Comparison of ENCODE assay signal across 30 cellular contexts in genomic region chr13:26163812-26164211, GRCh38. TPM values are rescaled to one million over a fixed set of nuclear protein-coding genes. Genes with fewer than 3 reads are reported as not detected.
DNase-seq lines count a peak whose midpoint lies in the region; ATAC-seq, FAIRE-seq and TF ChIP-seq lines count a peak whose summit lies in the region.
"Had no signal": no experiment of that assay in that cellular context is flagged by ENCODE, and none has a peak within 500 bp of the region (broad histone marks: within the 10 kb centered on the region; RNA-seq: fewer than 3 reads in every experiment).

No MANE protein-coding gene starts in this region.

- no peaks in the 10 kb centered on the region for H4K20me1 ChIP-seq in K562 (replicated peaks; ENCODE audit: control insufficient read depth, insufficient read depth, low read length)
- H4K20me1 ChIP-seq: BLaER1; BLaER1 treated with 17β-estradiol and CSF1 and Interleukin-3, amounts not matched to agents 10 nM and 100 nM had no signal

- H2AFZ ChIP-seq in K562 (ENCODE audit: low read depth, low read length), result no peak overlapping the region

- in situ Hi-C loops in K562 (cut with MboI), result no loop called here

- WGBS in A549 (ENCODE audit: missing lambda C conversion rate), result 31% methylated on average over 3 of the region's 3 CpGs
- WGBS in K562 (ENCODE audit: insufficient coverage, low coverage, missing lambda C conversion rate), result 0% methylated on average over 3 of the region's 3 CpGs

- no peak overlapping the region for H3K9ac ChIP-seq in K562 (ENCODE audit: insufficient read depth in 1 of 2, low read depth in 2 of 2, low read length in 2 of 2)
- H3K9ac ChIP-seq: BLaER1; BLaER1 treated with 17β-estradiol and CSF1 and Interleukin-3, amounts not matched to agents 10 nM and 100 nM had no signal

- TF ChIP-seq POLR2A in A549 (IDR thresholded peaks at IDR 0.05; ENCODE audit: low read length), result no peak
- no peak for TF ChIP-seq POLR2A in K562 (conservative IDR thresholded peaks at IDR 0.05)

- intact Hi-C loops in K562 (cut with micrococcal nuclease), result no loop called here

- no peak overlapping the region for H3K27ac ChIP-seq in A549
- no peak overlapping the region for H3K27ac ChIP-seq in K562 (ENCODE audit: extremely low read depth, low read depth, low read length)
- H3K27ac ChIP-seq: 22Rv1; BLaER1; BLaER1 treated with 17β-estradiol and CSF1 and Interleukin-3, amounts not matched to agents 10 nM and 100 nM; C4-2B had no signal

- no peak for TF ChIP-seq RAD21 in A549 (conservative IDR thresholded peaks at IDR 0.05 in 1 of 2, IDR thresholded peaks at IDR 0.05 in 1 of 2)
- TF ChIP-seq RAD21 in K562 (CRISPR knock-in tag; conservative IDR thresholded peaks at IDR 0.05 in 1 of 2, IDR thresholded peaks at IDR 0.05 in 1 of 2), result no peak

- H3K79me2 ChIP-seq in K562 (ENCODE audit: control insufficient read depth, insufficient read depth, low read length), result no peaks in the 10 kb centered on the region

- H3K4me3 ChIP-seq in A549 (no peak overlapping the region), K562 (no peak overlapping the region)
- H3K4me3 ChIP-seq: BLaER1; BLaER1 treated with 17β-estradiol and CSF1 and Interleukin-3, amounts not matched to agents 10 nM and 100 nM had no signal

- no peaks in the 10 kb centered on the region for H3K36me3 ChIP-seq in K562 (ENCODE audit: control insufficient read depth, insufficient read depth, low read length)
- H3K36me3 ChIP-seq: BE2C; BLaER1; BLaER1 treated with 17β-estradiol and CSF1 and Interleukin-3, amounts not matched to agents 10 nM and 100 nM had no signal

- H3K4me2 ChIP-seq in A549 (no peak overlapping the region), K562 (ENCODE audit: insufficient read depth, low read length) (no peak overlapping the region)
- H3K4me2 ChIP-seq: BLaER1; BLaER1 treated with 17β-estradiol and CSF1 and Interleukin-3, amounts not matched to agents 10 nM and 100 nM had no signal

- BruUV-seq in K562 (replicated peaks; lab: Mats Ljungman, UMichigan), result no TSS peak

- FAIRE-seq in A549 (lab: Jason Lieb, UNC), result no peak
- no peak for FAIRE-seq in K562 (lab: Jason Lieb, UNC)
- FAIRE-seq: A204.1, D721Med had no signal

- POLR2A ChIA-PET in A549 (lab: Yijun Ruan, JAX), result no interaction called here
- POLR2A ChIA-PET in K562 (lab: Yijun Ruan, JAX), result no interaction called here

- CTCF ChIA-PET in A549 (lab: Yijun Ruan, JAX), result no interaction called here
- CTCF ChIA-PET in K562 (lab: Yijun Ruan, JAX; ENCODE audit: low intra/inter-chr PET ratio), result no interaction called here

- DNase-seq in A549 (ENCODE audit: low read depth in 1 of 2, low spot score in 1 of 2) (no peak), K562 (ENCODE audit: extremely low read depth in 1 of 4, low spot score in 3 of 4) (no peak), GM19240 (ENCODE audit: insufficient read length, low spot score) (no peak)
- DNase-seq in stimulated activated CD4-positive, alpha-beta T cell treated with anti-CD3 and anti-CD28 coated beads, Interleukin-2, amount 100 ng/mL, for 48 hours, result no peak
- DNase-seq: 8988T; ACHN; AML-193; BE2C; C1 segment of cervical spinal cord; Caco-2; Calu3; CD4-positive, alpha-beta memory T cell; CD4-positive, alpha-beta T cell; CD4-positive, CD25-positive, alpha-beta regulatory T cell; CD8-positive, alpha-beta memory T cell; CD8-positive, alpha-beta T cell; COR-L47; DMS 273 treated with DMSO at 0.1 percent for 48 hours; DMS153; DMS53; DMS79; DMS79 treated with DMSO at 0.1 percent for 48 hours; DND-41; EL had no signal

- no peaks in the 10 kb centered on the region; a peak in 1 of 5 replicates for H3K27me3 ChIP-seq in K562 (ENCODE audit: control insufficient read depth in 2 of 2, insufficient read depth in 2 of 2, low read length in 2 of 2)
- H3K27me3 ChIP-seq: BLaER1; BLaER1 treated with 17β-estradiol and CSF1 and Interleukin-3, amounts not matched to agents 10 nM and 100 nM had no signal

- H3K4me1 ChIP-seq in A549, result no peaks in the 10 kb centered on the region
- H3K4me1 ChIP-seq in K562 (replicated peaks in 1 of 2; ENCODE audit: control insufficient read depth in 2 of 2, insufficient read depth in 2 of 2, low read length in 2 of 2), result no peaks in the 10 kb centered on the region
- H3K4me1 ChIP-seq: BE2C, Caco-2 had no signal

- TF ChIP-seq EP300 in A549 (IDR thresholded peaks at IDR 0.05) (no peak), K562 (IDR thresholded peaks at IDR 0.05; ENCODE audit: low read length) (no peak)

- no peaks in the 10 kb centered on the region for H3K9me1 ChIP-seq in K562 (ENCODE audit: control insufficient read depth, insufficient read depth, low read length)

- H3K9me3 ChIP-seq in A549, result no peaks in the 10 kb centered on the region
- H3K9me3 ChIP-seq in K562 (replicated peaks; ENCODE audit: control insufficient read depth, insufficient read depth, low read depth, low read length), result no peaks in the 10 kb centered on the region
- H3K9me3 ChIP-seq: BE2C, BLaER1, Caco-2 had no signal

- TF ChIP-seq CTCF in A549 (IDR thresholded peaks at IDR 0.05) (no peak), K562 (IDR thresholded peaks at IDR 0.05 in 2 of 3, conservative IDR thresholded peaks at IDR 0.05 in 1 of 3; ENCODE audit: insufficient read depth in 2 of 3, low read depth in 1 of 3, low read length in 3 of 3) (no peak)

- no peak for ATAC-seq in A549
- ATAC-seq in K562, result no peak
- ATAC-seq: CD8-positive, alpha-beta T cell had no signal

TF ChIP-seq in A549, 52 proteins besides CTCF, POLR2A, EP300 and RAD21:
- TF ChIP-seq CBX8 (IDR thresholded peaks at IDR 0.05), result 0 out of 2 replicates have a peak, but pooled peaks have one; percentile 41
- TF ChIP-seq, protein P1, sequence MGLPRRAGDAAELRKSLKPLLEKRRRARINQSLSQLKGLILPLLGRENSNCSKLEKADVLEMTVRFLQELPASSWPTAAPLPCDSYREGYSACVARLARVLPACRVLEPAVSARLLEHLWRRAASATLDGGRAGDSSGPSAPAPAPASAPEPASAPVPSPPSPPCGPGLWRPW (IDR thresholded peaks at IDR 0.05), result no peak
- TF ChIP-seq BHLHE40 (IDR thresholded peaks at IDR 0.05; ENCODE audit: low read depth, low read length), result no peak
- TF ChIP-seq ZSCAN20 (CRISPR knock-in tag; IDR thresholded peaks at IDR 0.05), result no peak
- TF ChIP-seq KDM5A (IDR thresholded peaks at IDR 0.05), result no peak
- TF ChIP-seq RNF2 (IDR thresholded peaks at IDR 0.05; ENCODE audit: borderline replicate concordance, low read depth), result peak; percentile 89; the same call in 1 of the 2 replicates
- no peak for TF ChIP-seq KDM1A (IDR thresholded peaks at IDR 0.05; ENCODE audit: low read depth)

TF ChIP-seq in K562, 482 proteins besides CTCF, POLR2A, EP300 and RAD21:
- TF ChIP-seq ARID3A (IDR thresholded peaks at IDR 0.05; ENCODE audit: borderline replicate concordance, low read depth, low read length), result no peak
- no peak for TF ChIP-seq MTF1 (CRISPR knock-in tag; IDR thresholded peaks at IDR 0.05; ENCODE audit: borderline replicate concordance)
- peak; percentile 59 for TF ChIP-seq CBX8 (IDR thresholded peaks at IDR 0.05; ENCODE audit: borderline replicate concordance, extremely low read depth, low read depth, low read length, poor library complexity, severe bottlenecking)

RNA-seq across cellular contexts. Expression of gene RNF6, which starts 58.3 kb away (rescaled TPM):
- polyA plus RNA-seq in A549 (2011; rRNA removed), result 43.0 and 55.3 TPM in 2 replicates
- 11.3 and 13.0 TPM in 2 replicates for polyA plus RNA-seq in A549 (2012; cell fraction: cytosol; rRNA removed)
- 4.2 and 6.5 TPM in 2 replicates for polyA plus RNA-seq in A549 (2012; cell fraction: nucleus; rRNA removed)
- polyA plus RNA-seq in A549 (2017; fragmentation: RNase III; extraction: RNeasy Plus Mini Kit Qiagen cat#74134 plus additional on column Dnase treatment), result 31.5 to 33.7 TPM (median 33.6 TPM) in 3 replicates
- polyA minus RNA-seq in A549 (2011; rRNA and poly(A)+ RNA removed), result 21.0 and 26.3 TPM in 2 replicates
- total RNA-seq in K562 (2011; cell fraction: chromatin; rRNA removed; ENCODE audit: low replicate concordance), result 4.9 and 19.9 TPM in 2 replicates
- 7.2 and 10.3 TPM in 2 replicates for total RNA-seq in K562 (2011; cell fraction: nucleolus; rRNA removed)
- 13.7 and 20.3 TPM in 2 replicates for total RNA-seq in K562 (2011; cell fraction: nucleoplasm; rRNA removed)
- total RNA-seq in K562 (2014; rRNA removed), result 16.6 and 19.2 TPM in 2 replicates
- total RNA-seq in K562 (2014; rRNA removed; fragmentation: Illumina TruSeq; extraction: Trizol), result 29.1 and 33.7 TPM in 2 replicates
- total RNA-seq in K562 (2015; rRNA removed; fragmentation: Illumina TruSeq; extraction: Trizol), result 30.7 and 31.4 TPM in 2 replicates
- total RNA-seq in K562 (2021), result 19.5 and 22.3 TPM in 2 replicates
- polyA plus RNA-seq in K562 (2011; rRNA removed), result 17.2 and 22.7 TPM in 2 replicates
- 4.2 and 9.2 TPM in 2 replicates for polyA plus RNA-seq in K562 (2011; cell fraction: cytosol; rRNA removed)
- polyA plus RNA-seq in K562 (2011; cell fraction: nucleus; rRNA removed), result 8.7 and 13.2 TPM in 2 replicates
- 17.4 and 19.3 TPM in 2 replicates for polyA plus RNA-seq in K562 (2012)
- 20.3 and 23.3 TPM in 2 replicates for polyA plus RNA-seq in K562 (2014; fragmentation: Illumina TruSeq; extraction: Trizol)
- 10 to 100 TPM; 12.0 to 12.9 TPM for polyA plus RNA-seq in K562 (2014; fragmentation: Nextera tagmentation; extraction: Ambion mirVana)
- 15.1 and 16.7 TPM in 2 replicates for polyA plus RNA-seq in K562 (2014; rRNA removed)
- 49.2 and 50.3 TPM in 2 replicates for polyA minus RNA-seq in K562 (2011; rRNA and poly(A)+ RNA removed)
- polyA minus RNA-seq in K562 (2011; cell fraction: cytosol; rRNA and poly(A)+ RNA removed), result 12.2 and 19.6 TPM in 2 replicates
- polyA minus RNA-seq in K562 (2011; cell fraction: nucleus; rRNA and poly(A)+ RNA removed), result 12.5 and 30.4 TPM in 2 replicates

Comparison
In these comparisons a context has a peak if more than half of its experiments do, and no peak if none do; other contexts are left out.
1. Of the 35 proteins assayed by ChIP-seq in both K562 and A549: peak only in K562: none; only in A549: RNF2; in both: CBX8; in neither: 33.